8 cellular contexts compared by ENCODE assay signal in genomic region chr11:75561426-75562047, GRCh38. TPM values are rescaled to one million over a fixed set of nuclear protein-coding genes. Genes with fewer than 3 reads are reported as not detected.
DNase-seq lines count a peak whose midpoint lies in the region; ATAC-seq and TF ChIP-seq lines count a peak whose summit lies in the region.

No MANE protein-coding gene starts in this region.

- CTCF ChIA-PET in mammary epithelial cell (lab: Charles Lee; ENCODE audit: low non-redundant PET): interaction anchor here (0.5 kb wide), 1 partner anchor 9 kb away, joined by 3 read pairs; no protein-coding TSS in a partner anchor

- BruUV-seq in mammary epithelial cell (replicated peaks; lab: Mats Ljungman, UMichigan): no TSS peak

- WGBS in mammary epithelial cell (ENCODE audit: low coverage, missing lambda C conversion rate): 35% methylated on average over 11 of the region's 21 CpGs

- H3K4me3 ChIP-seq in AG10803 (ENCODE audit: low read length): peak overlapping the region; percentile 99
- H3K4me3 ChIP-seq in mammary epithelial cell (replicated peaks in 1 of 3; ENCODE audit: insufficient read depth in 1 of 3, low read depth in 2 of 3, low read length in 3 of 3): peak overlapping the region; percentile 60 to 74 (median 66)
- H3K4me3 ChIP-seq in muscle layer of colon (ENCODE audit: low read depth in 1 of 2, low read length in 2 of 2): peak overlapping the region; percentile 98 to 100

- H3K79me2 ChIP-seq in mammary epithelial cell (ENCODE audit: insufficient read depth, low read length): peaks cover 44% of the 10 kb centered on the region

- peaks cover 3% of the 10 kb centered on the region for H4K20me1 ChIP-seq in mammary epithelial cell (ENCODE audit: insufficient read depth, low read length)

- H3K27ac ChIP-seq in mammary epithelial cell (ENCODE audit: insufficient read depth, low read depth, low read length) (no peak overlapping the region), muscle layer of colon (ENCODE audit: low read depth, low read length) (peak overlapping the region; percentile 100)

- intact Hi-C loops in mammary epithelial cell (cut with micrococcal nuclease): loop anchor here (2.0 kb wide), 1 partner anchor 15 kb away; no protein-coding TSS in a partner anchor

- dilution Hi-C loops in mammary epithelial cell (cut with HindIII; ENCODE audit: low sequenced_read_pairs): no loop called here

- peaks cover 1% of the 10 kb centered on the region for H3K36me3 ChIP-seq in mammary epithelial cell (ENCODE audit: insufficient read depth, low read length)
- peaks cover 3% of the 10 kb centered on the region for H3K36me3 ChIP-seq in muscle layer of colon (ENCODE audit: insufficient read depth, low read length)

- peak overlapping the region; percentile 88 for H3K4me2 ChIP-seq in mammary epithelial cell (ENCODE audit: insufficient read depth, low read depth, low read length)

- TF ChIP-seq CTCF in AG10803 (conservative IDR thresholded peaks at IDR 0.05; ENCODE audit: low read length) (no peak), mammary epithelial cell (conservative IDR thresholded peaks at IDR 0.05 in 1 of 2, IDR thresholded peaks at IDR 0.05 in 1 of 2; ENCODE audit: extremely low read depth in 1 of 2, insufficient read depth in 1 of 2, low read depth in 1 of 2, low read length in 2 of 2) (no peak)

- peak overlapping the region; percentile 60 for H2AFZ ChIP-seq in mammary epithelial cell (ENCODE audit: low read depth, low read length)

- peak; percentile 8 for ATAC-seq in HG02884 (IDR thresholded peaks at IDR 0.05; ENCODE audit: unreplicated experiment)

- H3K27me3 ChIP-seq in mammary epithelial cell (ENCODE audit: insufficient read depth, low read length): no peaks in the 10 kb centered on the region
- no peaks in the 10 kb centered on the region for H3K27me3 ChIP-seq in muscle layer of colon (ENCODE audit: control insufficient read depth in 1 of 2, insufficient read depth in 2 of 2, low read length in 2 of 2)

- H3K4me1 ChIP-seq in mammary epithelial cell (ENCODE audit: insufficient read depth, low read length): peaks cover 47% of the 10 kb centered on the region
- H3K4me1 ChIP-seq in muscle layer of colon (ENCODE audit: insufficient read depth, low read length): peaks cover 82% of the 10 kb centered on the region

- H3K9me3 ChIP-seq in mammary epithelial cell (replicated peaks; ENCODE audit: insufficient read depth, low read length) (no peaks in the 10 kb centered on the region), muscle layer of colon (ENCODE audit: low read length) (no peaks in the 10 kb centered on the region)

- DNase-seq in AG10803 (ENCODE audit: low read depth) (no peak), mammary epithelial cell (no peak), EL (no peak), NCI-H2029 (lab: John Stamatoyannopoulos, UW) (no peak), dedifferentiated amniotic fluid mesenchymal stem cell (ENCODE audit: extremely low spot score) (no peak)
- DNase-seq in stimulated activated CD4-positive, alpha-beta T cell treated with anti-CD3 and anti-CD28 coated beads, Interleukin-4, amount 100 ng/mL, for 1 hour: no peak

- H3K9ac ChIP-seq in mammary epithelial cell (ENCODE audit: insufficient read depth, low read length) (peak overlapping the region; percentile 79), muscle layer of colon (ENCODE audit: low read length) (peak overlapping the region; percentile 99)

- in situ Hi-C loops in mammary epithelial cell (cut with MboI; ENCODE audit: low sequenced_read_pairs in 2 of 2): no loop called here

RNA-seq across cellular contexts. Expression of gene SERPINH1, which starts 0.5 kb away (rescaled TPM):
- total RNA-seq in mammary epithelial cell: 100 to 1,000 TPM in 1 of 2 donors, 10 to 100 TPM in 1; 32.5 to 519 TPM
- polyA plus RNA-seq in mammary epithelial cell: 136 TPM
- polyA minus RNA-seq in mammary epithelial cell: 118 TPM

RNA-seq across cellular contexts. Expression of gene GDPD5, which starts 35.8 kb away (rescaled TPM):
- total RNA-seq in mammary epithelial cell: 10 to 100 TPM in 1 of 2 donors, 1 to 10 TPM in 1; 9.5 to 13.3 TPM
- polyA plus RNA-seq in mammary epithelial cell: 4.4 TPM
- 5.9 TPM for polyA minus RNA-seq in mammary epithelial cell
